ENCODE assay signal across 13 cellular contexts in genomic region chr1:51952638-51953037, GRCh38. TPM values are rescaled to one million over a fixed set of nuclear protein-coding genes. Genes with fewer than 3 reads are reported as not detected.
DNase-seq lines count a peak whose midpoint lies in the region; ATAC-seq, FAIRE-seq and TF ChIP-seq lines count a peak whose summit lies in the region.
"Had no signal": no experiment of that assay in that cellular context is flagged by ENCODE, and none has a peak within 500 bp of the region (broad histone marks: within the 10 kb centered on the region; RNA-seq: fewer than 3 reads in every experiment).

No MANE protein-coding gene starts in this region.

- TF ChIP-seq CTCF in activated B cell treated with CpG ODN at 0.5 μM for 24 hours (IDR thresholded peaks at IDR 0.05) = no peak
- TF ChIP-seq CTCF in gastrocnemius medialis (IDR thresholded peaks at IDR 0.05 in 4 of 5, conservative IDR thresholded peaks at IDR 0.05 in 1 of 5) = no peak

- peak overlapping the region; percentile 10 to 46 for H3K27ac Mint-ChIP-seq in activated naive CD4-positive, alpha-beta T cell treated with anti-CD3 and anti-CD28 coated beads, Interleukin-2, amount 50 U/mL, for 72 hours
- H3K27ac Mint-ChIP-seq in activated B cell treated with CpG ODN at 0.5 μM for 24 hours = no peak overlapping the region
- peak overlapping the region; percentile 28 for H3K27ac Mint-ChIP-seq in stimulated activated naive CD8-positive, alpha-beta T cell treated with anti-CD3 and anti-CD28 coated beads, Interleukin-15, Interleukin-2, amounts not matched to agents 100 ng/mL and 50 ng/mL, for 24 hours

- no peak overlapping the region for H3K4me3 ChIP-seq in gastrocnemius medialis

- DNase-seq in activated naive CD4-positive, alpha-beta T cell treated with anti-CD3 and anti-CD28 coated beads, Interleukin-2, amount 50 U/mL, for 72 hours (ENCODE audit: low spot score in 2 of 2) = no peak
- no peak for DNase-seq in activated naive CD4-positive, alpha-beta T cell (lab: John Stamatoyannopoulos, UW)
- DNase-seq in GM19239 (ENCODE audit: insufficient read length, low spot score) = no peak
- no peak for DNase-seq in activated B cell treated with CpG ODN at 0.5 μM for 24 hours
- no peak for DNase-seq in gastrocnemius medialis
- DNase-seq in frontal cortex (ENCODE audit: low spot score in 2 of 2) = no peak
- DNase-seq: 8988T, Caco-2, NCI-H1694, PC-3 had no signal

- H3K9me3 ChIP-seq in gastrocnemius medialis = peaks cover 0 to 4% (median 0%) of the 10 kb centered on the region in 3 donors
- H3K9me3 ChIP-seq: Caco-2 had no signal

- FAIRE-seq in GM19239 (lab: Jason Lieb, UNC) = peak; percentile 76
- FAIRE-seq in frontal cortex (lab: Jason Lieb, UNC) = no peak
- FAIRE-seq: H54 had no signal

- peak overlapping the region; percentile 33 for H3K4me3 Mint-ChIP-seq in activated B cell treated with CpG ODN at 0.5 μM for 24 hours
- H3K4me3 Mint-ChIP-seq in stimulated activated naive CD8-positive, alpha-beta T cell treated with anti-CD3 and anti-CD28 coated beads, Interleukin-15, Interleukin-2, amounts not matched to agents 100 ng/mL and 50 ng/mL, for 24 hours = no peak overlapping the region

- TF ChIP-seq POLR2A in gastrocnemius medialis (IDR thresholded peaks at IDR 0.05) = no peak

- intact Hi-C loops in activated B cell treated with CpG ODN at 0.5 μM for 24 hours (cut with micrococcal nuclease) = no loop called here
- intact Hi-C loops in gastrocnemius medialis (cut with DNase I; ENCODE audit: low total_unique reads) = no loop called here

- H3K27me3 ChIP-seq in gastrocnemius medialis = peaks cover 0 to 3% (median 0%) of the 10 kb centered on the region in 3 donors

- in situ Hi-C loops in gastrocnemius medialis (cut with MboI; ENCODE audit: low sequenced_read_pairs in 4 of 4) = no loop called here

- ATAC-seq in activated naive CD4-positive, alpha-beta T cell treated with anti-CD3 and anti-CD28 coated beads, Interleukin-2, amount 50 U/mL, for 72 hours = no peak
- peak; percentile 47 for ATAC-seq in activated B cell treated with CpG ODN at 0.5 μM for 24 hours (ENCODE audit: low read depth)
- ATAC-seq in gastrocnemius medialis = no peak
- ATAC-seq in GM21825 (IDR thresholded peaks at IDR 0.05; ENCODE audit: unreplicated experiment) = no peak
- ATAC-seq: PC-3 had no signal

- CTCF ChIA-PET in activated B cell treated with CpG ODN at 0.5 μM for 24 hours (lab: Charles Lee) = no interaction called here

- H3K4me1 ChIP-seq in gastrocnemius medialis = no peaks in the 10 kb centered on the region
- H3K4me1 ChIP-seq: Caco-2 had no signal

- no peak overlapping the region for H3K27ac ChIP-seq in gastrocnemius medialis

- H3K27me3 Mint-ChIP-seq in activated B cell treated with CpG ODN at 0.5 μM for 24 hours = peaks cover 10% of the 10 kb centered on the region
- H3K27me3 Mint-ChIP-seq in stimulated activated naive CD8-positive, alpha-beta T cell treated with anti-CD3 and anti-CD28 coated beads, Interleukin-15, Interleukin-2, amounts not matched to agents 100 ng/mL and 50 ng/mL, for 24 hours = peaks cover 8% of the 10 kb centered on the region

- POLR2A ChIA-PET in activated B cell treated with CpG ODN at 0.5 μM for 24 hours (lab: Charles Lee) = no interaction called here

- no peaks in the 10 kb centered on the region for H3K9me3 Mint-ChIP-seq in activated naive CD4-positive, alpha-beta T cell treated with anti-CD3 and anti-CD28 coated beads, Interleukin-2, amount 50 U/mL, for 72 hours
- H3K9me3 Mint-ChIP-seq in activated B cell treated with CpG ODN at 0.5 μM for 24 hours = peaks cover 6% of the 10 kb centered on the region
- H3K9me3 Mint-ChIP-seq in stimulated activated naive CD8-positive, alpha-beta T cell treated with anti-CD3 and anti-CD28 coated beads, Interleukin-15, Interleukin-2, amounts not matched to agents 100 ng/mL and 50 ng/mL, for 24 hours = no peaks in the 10 kb centered on the region

- H3K4me1 Mint-ChIP-seq in activated B cell treated with CpG ODN at 0.5 μM for 24 hours = peaks cover 21% of the 10 kb centered on the region
- peaks cover 15% of the 10 kb centered on the region for H3K4me1 Mint-ChIP-seq in stimulated activated naive CD8-positive, alpha-beta T cell treated with anti-CD3 and anti-CD28 coated beads, Interleukin-15, Interleukin-2, amounts not matched to agents 100 ng/mL and 50 ng/mL, for 24 hours (ENCODE audit: low read depth)

- no peaks in the 10 kb centered on the region for H3K36me3 ChIP-seq in gastrocnemius medialis

- no peaks in the 10 kb centered on the region for H3K36me3 Mint-ChIP-seq in activated naive CD4-positive, alpha-beta T cell treated with anti-CD3 and anti-CD28 coated beads, Interleukin-2, amount 50 U/mL, for 72 hours
- no peaks in the 10 kb centered on the region for H3K36me3 Mint-ChIP-seq in activated B cell treated with CpG ODN at 0.5 μM for 24 hours (ENCODE audit: low read depth)
- H3K36me3 Mint-ChIP-seq in stimulated activated naive CD8-positive, alpha-beta T cell treated with anti-CD3 and anti-CD28 coated beads, Interleukin-15, Interleukin-2, amounts not matched to agents 100 ng/mL and 50 ng/mL, for 24 hours (ENCODE audit: low read depth) = no peaks in the 10 kb centered on the region

RNA-seq across cellular contexts. Expression of gene RAB3B, which starts 37.9 kb away (rescaled TPM):
- under 1 TPM; 0.08 to 0.34 TPM for total RNA-seq in activated naive CD4-positive, alpha-beta T cell treated with anti-CD3 and anti-CD28 coated beads, Interleukin-2, amount 50 U/mL, for 72 hours
- 0.02 TPM in 1 of 2 replicates, not detected in the other for total RNA-seq in activated B cell treated with CpG ODN at 0.5 μM for 24 hours
- total RNA-seq in gastrocnemius medialis = under 1 TPM in 2 of 4 donors, not detected in 2; 0.02 to 0.04 TPM
- total RNA-seq in frontal cortex = 7.7 TPM
